In genomic region chr2:120762341-120763061, GRCh38 we compare ENCODE assay signal across 1 cellular context.
TF ChIP-seq lines count a peak whose summit lies in the region.

No MANE protein-coding gene starts in this region.

TF ChIP-seq in WTC11, 78 proteins besides CTCF, POLR2A, EP300 and RAD21 (continued from another document):
- TF ChIP-seq USF2 (CRISPR knock-in tag; IDR thresholded peaks at IDR 0.05) = no peak
- no peak for TF ChIP-seq ZNF671 (CRISPR knock-in tag; IDR thresholded peaks at IDR 0.05)
- TF ChIP-seq CBFB (CRISPR knock-in tag; IDR thresholded peaks at IDR 0.05; ENCODE audit: low read depth) = no peak
- TF ChIP-seq ZBTB21 (CRISPR knock-in tag; IDR thresholded peaks at IDR 0.05; ENCODE audit: borderline replicate concordance) = no peak
- TF ChIP-seq ZNF138 (CRISPR knock-in tag; conservative IDR thresholded peaks at IDR 0.05) = no peak
- no peak for TF ChIP-seq FOXP1 (CRISPR knock-in tag; IDR thresholded peaks at IDR 0.05; ENCODE audit: borderline replicate concordance)
- no peak for TF ChIP-seq ZNF512 (CRISPR knock-in tag; IDR thresholded peaks at IDR 0.05; ENCODE audit: borderline replicate concordance)
- no peak for TF ChIP-seq NFATC4 (CRISPR knock-in tag; IDR thresholded peaks at IDR 0.05)
